8 cellular contexts compared by ENCODE assay signal in genomic region chr15:60397772-60398445, GRCh38. TPM values are rescaled to one million over a fixed set of nuclear protein-coding genes. Genes with fewer than 3 reads are reported as not detected.
A peak's percentile ranks its signal among the peaks of the same experiment; 100 is the strongest.
DNase-seq lines count a peak whose midpoint lies in the region; ATAC-seq and TF ChIP-seq lines count a peak whose summit lies in the region.

Gene ANXA2 (minus strand): TSS chr15:60397986. CDS start chr15:60386075, 11,911 bp downstream.

- H3K4me2 ChIP-seq in BLaER1, result peak within 1 kb of the TSS; percentile 94

- H3K27me3 ChIP-seq in BLaER1 (no peaks in the 10 kb centered on the region), ovary (no peaks in the 10 kb centered on the region), tibial artery (no peaks in the 10 kb centered on the region)

- no peak for TF ChIP-seq EP300 in ovary (IDR thresholded peaks at IDR 0.05)

- no peak for TF ChIP-seq CTCF in ovary (IDR thresholded peaks at IDR 0.05)
- TF ChIP-seq CTCF in tibial artery (IDR thresholded peaks at IDR 0.05), result no peak

- DNase-seq in activated gamma-delta T cell treated with Interleukin-2 at 50 U/mL for 16 hours (peak; percentile 84), foreskin melanocyte (peak; percentile 72), ovary (peak; percentile 83 to 88 (median 86)), tibial artery (peak; percentile 85 to 94)

- H3K4me1 ChIP-seq in BLaER1 (peaks cover 26% of the 10 kb centered on the region), ovary (ENCODE audit: insufficient read depth) (peaks cover 10% of the 10 kb centered on the region), tibial artery (peaks cover 6 to 73% (median 50%) of the 10 kb centered on the region in 4 donors)

- peak within 1 kb of the TSS; percentile 82 for H3K4me3 ChIP-seq in BLaER1
- H3K4me3 ChIP-seq in ovary, result peak within 1 kb of the TSS; percentile 94
- H3K4me3 ChIP-seq in tibial artery, result peak within 1 kb of the TSS; percentile 96 to 97

- intact Hi-C loops in ovary (cut with DNase I), result no loop called here
- intact Hi-C loops in tibial artery (cut with DNase I; ENCODE audit: low total_unique reads), result loop anchor here (5.0 kb wide), 1 partner anchor 36 kb away; no protein-coding TSS in a partner anchor

- TF ChIP-seq POLR2A in GM19193 (IDR thresholded peaks at IDR 0.05; ENCODE audit: extremely low read depth, insufficient read depth, insufficient read length), result peak; percentile 83
- 0 out of 2 replicates have a peak, but pooled peaks have one; percentile 31 for TF ChIP-seq POLR2A in Raji (IDR thresholded peaks at IDR 0.05; ENCODE audit: insufficient read depth, low read depth, low read length)
- TF ChIP-seq POLR2A in ovary (IDR thresholded peaks at IDR 0.05), result peak; percentile 71

- ATAC-seq in HG03342 (IDR thresholded peaks at IDR 0.05; ENCODE audit: unreplicated experiment), result peak; percentile 66

- peak within 1 kb of the TSS; percentile 73 for H3K27ac ChIP-seq in BLaER1
- peak within 1 kb of the TSS; percentile 86 to 94 for H3K27ac ChIP-seq in ovary
- peak within 1 kb of the TSS; percentile 96 to 99 for H3K27ac ChIP-seq in tibial artery

- 0 to 1% (median 0%) methylated on average over 41 to 53 of the region's 53 CpGs for whole genome bisulfite sequencing in ovary, 3 donors

- peak within 1 kb of the TSS; percentile 81 for H3K9ac ChIP-seq in BLaER1

- no peaks in the 10 kb centered on the region for H3K9me3 ChIP-seq in BLaER1
- H3K9me3 ChIP-seq in ovary, result no peaks in the 10 kb centered on the region
- H3K9me3 ChIP-seq in tibial artery, result no peaks in the 10 kb centered on the region

- 0 out of 2 replicates have a peak, but pooled peaks cover 8% of the 10 kb centered on the region for H3K36me3 ChIP-seq in BLaER1
- H3K36me3 ChIP-seq in ovary, result no peaks in the 10 kb centered on the region
- peaks cover 0 to 6% (median 0%) of the 10 kb centered on the region in 3 donors for H3K36me3 ChIP-seq in tibial artery

- no peaks in the 10 kb centered on the region for H4K20me1 ChIP-seq in BLaER1

RNA-seq across cellular contexts. Expression of gene ANXA2, which starts in this region (rescaled TPM):
- total RNA-seq in ovary, result 100 to 1,000 TPM; 118 to 436 (median 237) TPM
- 100 to 1,000 TPM; 219 to 910 TPM for polyA plus RNA-seq in ovary

Comparison
In these comparisons a context has a peak if more than half of its experiments do, and no peak if none do; other contexts are left out.
1. Peak in every context shown above with its lines: DNase-seq, ATAC-seq, H3K4me3 ChIP-seq and H3K27ac ChIP-seq.
2. POLR2A ChIP-seq: peak in every context shown above with its lines; median percentile 83 in GM19193; 71 in ovary; 31 in Raji.